In genomic region chr20:16672299-16672698, GRCh38 we compare ENCODE assay signal across 25 cellular contexts.
"Had no signal": no experiment of that assay in that cellular context is flagged by ENCODE, and none has a peak within 500 bp of the region (broad histone marks: within the 10 kb centered on the region; RNA-seq: fewer than 3 reads in every experiment).

No MANE protein-coding gene starts in this region.

- H3K4me3 ChIP-seq: breast epithelium, K562 had no signal

- H3K27me3 ChIP-seq: breast epithelium had no signal

- H3K9me3 Mint-ChIP-seq: activated naive CD8-positive, alpha-beta T cell treated with anti-CD3 and anti-CD28 coated beads, Interleukin-2, amount 10 ng/mL, durations not matched to agents 7 days and 5 days; T-helper 1 cell treated with Interleukin-12 subunit alpha and Interleukin-12 subunit beta and Interleukin-4 antibody, amounts not matched to agents 30 μg/mL and 1 μg/mL, for 36 hours had no signal

- H3K27ac ChIP-seq: breast epithelium had no signal

- H3K36me3 Mint-ChIP-seq: activated naive CD8-positive, alpha-beta T cell treated with anti-CD3 and anti-CD28 coated beads, Interleukin-2, amount 10 ng/mL, durations not matched to agents 7 days and 5 days had no signal

- FAIRE-seq: K562 had no signal

- ATAC-seq: K562, Panc1, Right ventricle myocardium inferior had no signal

- H3K36me3 ChIP-seq: breast epithelium had no signal

- H3K4me1 ChIP-seq: breast epithelium had no signal

- H3K27me3 Mint-ChIP-seq: activated CD4-positive, alpha-beta memory T cell treated with anti-CD3 and anti-CD28 coated beads, Interleukin-2, amount 10 ng/mL, durations not matched to agents 7 days and 5 days; activated CD4-positive, alpha-beta T cell treated with anti-CD3 and anti-CD28 coated beads, Interleukin-2, amount 10 ng/mL, durations not matched to agents 7 days and 5 days; activated naive CD8-positive, alpha-beta T cell treated with anti-CD3 and anti-CD28 coated beads, Interleukin-2, amount 10 ng/mL, durations not matched to agents 7 days and 5 days had no signal

- H3K4me3 Mint-ChIP-seq: activated B cell treated with CpG ODN at 0.5 μM for 24 hours; activated CD4-positive, alpha-beta memory T cell treated with anti-CD3 and anti-CD28 coated beads, Interleukin-2, amount 10 ng/mL, durations not matched to agents 7 days and 5 days; activated CD4-positive, alpha-beta T cell treated with anti-CD3 and anti-CD28 coated beads, Interleukin-2, amount 10 ng/mL, durations not matched to agents 7 days and 5 days; activated naive CD8-positive, alpha-beta T cell treated with anti-CD3 and anti-CD28 coated beads, Interleukin-2, amount 10 ng/mL, durations not matched to agents 7 days and 5 days; T-helper 1 cell treated with Interleukin-12 subunit alpha and Interleukin-12 subunit beta and Interleukin-4 antibody, amounts not matched to agents 30 μg/mL and 1 μg/mL, for 36 hours had no signal

- H3K4me1 Mint-ChIP-seq: activated B cell treated with CpG ODN at 0.5 μM for 24 hours; activated naive CD8-positive, alpha-beta T cell treated with anti-CD3 and anti-CD28 coated beads, Interleukin-2, amount 10 ng/mL, durations not matched to agents 7 days and 5 days had no signal

- DNase-seq: activated B cell treated with CpG ODN at 0.5 μM for 24 hours; activated CD4-positive, alpha-beta memory T cell treated with anti-CD3 and anti-CD28 coated beads, Interleukin-2, amount 10 ng/mL, durations not matched to agents 7 days and 5 days; activated CD4-positive, alpha-beta T cell treated with anti-CD3 and anti-CD28 coated beads, Interleukin-2, amount 10 ng/mL, durations not matched to agents 7 days and 5 days; activated naive CD4-positive, alpha-beta T cell treated with anti-CD3 and anti-CD28 coated beads, Interleukin-2, amount 50 U/mL, for 16 hours; activated naive CD8-positive, alpha-beta T cell treated with anti-CD3 and anti-CD28 coated beads, Interleukin-2, amount 10 ng/mL, durations not matched to agents 7 days and 5 days; activated T-cell treated with anti-CD3 and anti-CD28 coated beads for 4 hours; aorta; caudate nucleus; Karpas-422; MM.1S; NCI-H1105; NCI-H1436; NCI-H2029 treated with DMSO at 0.1 percent for 48 hours; NCI-H226; NCI-H510A; NCI-H774; NK-92 treated with Interleukin-12 subunit alpha and Interleukin-12 subunit beta, amount 100 ng/mL, for 24 hours; OCI-M1; RPMI8226; T-helper 9 cell had no signal
